8 cellular contexts compared by ENCODE assay signal in the genomic region with DNA sequence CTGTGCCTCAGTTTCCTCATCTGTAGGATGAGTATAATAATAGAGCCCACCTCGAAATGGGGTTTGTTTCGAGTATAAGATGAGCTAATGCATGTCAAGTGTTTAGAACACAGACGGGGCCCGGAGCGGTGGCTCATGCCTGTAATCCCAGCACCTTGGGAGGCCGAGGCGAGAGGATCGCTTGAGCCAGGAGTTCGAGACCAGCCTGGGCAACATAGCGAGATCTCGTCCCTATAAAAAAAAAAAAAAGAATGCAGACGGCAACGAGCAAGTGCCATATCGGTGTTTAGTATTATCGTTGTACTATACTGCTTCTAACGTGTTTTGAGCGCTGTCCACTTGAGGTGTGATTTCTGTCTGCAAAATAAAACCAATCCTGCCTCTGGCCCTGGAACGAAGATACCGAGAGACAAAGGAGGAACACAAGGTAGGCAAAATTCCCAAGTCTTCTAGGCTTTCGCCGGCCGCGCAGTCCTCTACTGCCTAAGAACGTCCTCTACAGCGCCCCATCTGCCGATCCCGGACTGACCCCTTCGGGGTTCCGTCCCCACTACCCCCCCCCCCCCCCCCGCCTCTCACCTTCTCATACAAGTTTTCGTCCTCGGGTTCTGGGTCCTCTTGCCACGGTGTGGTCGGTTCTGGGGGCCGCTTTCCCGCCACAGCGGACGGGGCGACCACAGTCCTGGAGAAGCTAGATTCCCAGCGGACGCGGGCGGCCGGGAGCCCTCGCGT. TPM values are rescaled to one million over a fixed set of nuclear protein-coding genes. Genes with fewer than 3 reads are reported as not detected.
DNase-seq lines count a peak whose midpoint lies in the region; ATAC-seq and TF ChIP-seq lines count a peak whose summit lies in the region.

No MANE protein-coding gene starts in this region.

- intact Hi-C loops in Calu3 (cut with micrococcal nuclease; ENCODE audit: unreplicated experiment), result no loop called here
- intact Hi-C loops in naive thymus-derived CD4-positive, alpha-beta T cell (cut with micrococcal nuclease), result loop anchor here (1.0 to 10.0 kb wide), 10 partner anchors 15 to 881 kb away; partner anchors contain the start of genes RP2 (in 2 of the 2), ZNF674 (in 2 of the 2), CDK16 (in 1 of the 2) and USP11 (in 1 of the 2)

- H3K9me3 ChIP-seq in naive thymus-derived CD4-positive, alpha-beta T cell (ENCODE audit: control insufficient read depth in 2 of 3, low read length in 3 of 3), result no peaks in the 10 kb centered on the region

- H3K4me1 ChIP-seq in naive thymus-derived CD4-positive, alpha-beta T cell (ENCODE audit: control insufficient read depth in 2 of 2, insufficient read depth in 2 of 2, low read length in 2 of 2), result peaks cover 6 to 12% of the 10 kb centered on the region in 2 donors

- no peaks in the 10 kb centered on the region for H3K27me3 Mint-ChIP-seq in Calu3 (ENCODE audit: unreplicated experiment)
- no peaks in the 10 kb centered on the region for H3K27me3 Mint-ChIP-seq in IgD-negative memory B cell
- H3K27me3 Mint-ChIP-seq in naive thymus-derived CD4-positive, alpha-beta T cell, result no peaks in the 10 kb centered on the region

- H3K27me3 ChIP-seq in naive thymus-derived CD4-positive, alpha-beta T cell (ENCODE audit: control insufficient read depth in 2 of 2, insufficient read depth in 2 of 2, low read length in 2 of 2), result no peaks in the 10 kb centered on the region

- peak; percentile 2 for ATAC-seq in GM19438 (IDR thresholded peaks at IDR 0.05; ENCODE audit: low read depth, unreplicated experiment)
- ATAC-seq in naive thymus-derived CD4-positive, alpha-beta T cell, result peak; percentile 10

- H3K27ac Mint-ChIP-seq in Calu3 (ENCODE audit: unreplicated experiment) (peak overlapping the region; percentile 100), IgD-negative memory B cell (peak overlapping the region; percentile 96 to 99 (median 98))
- H3K27ac Mint-ChIP-seq in naive thymus-derived CD4-positive, alpha-beta T cell, result peak overlapping the region; percentile 93 to 99 (median 96)

- CTCF ChIA-PET in Calu3 (lab: Charles Lee), result interaction anchor here (1.0 to 1.4 kb wide), 4 partner anchors 9 to 379 kb away, joined by 4 to 15 read pairs (median 6); no protein-coding TSS in a partner anchor
- CTCF ChIA-PET in naive thymus-derived CD4-positive, alpha-beta T cell (lab: Charles Lee), result interaction anchor here (1.2 to 1.8 kb wide), 2 partner anchors 16 to 47 kb away, joined by 3 to 4 read pairs; no protein-coding TSS in a partner anchor

- POLR2A ChIA-PET in naive thymus-derived CD4-positive, alpha-beta T cell (lab: Charles Lee), result interaction anchor here (1.2 to 2.8 kb wide), 10 partner anchors 9 to 877 kb away, joined by 3 to 33 read pairs (median 4); partner anchors contain the start of genes CDK16 and USP11

- H3K4me3 ChIP-seq in WI38 (ENCODE audit: low read depth, low read length) (peak overlapping the region; percentile 65), fibroblast of mammary gland (ENCODE audit: control insufficient read depth, low read depth, low read length) (peak overlapping the region; percentile 80)
- peak overlapping the region; percentile 77 for H3K4me3 ChIP-seq in naive thymus-derived CD4-positive, alpha-beta T cell (ENCODE audit: low read length)

- TF ChIP-seq CTCF in Calu3 (IDR thresholded peaks at IDR 0.05; ENCODE audit: unreplicated experiment) (no peak), WI38 (IDR thresholded peaks at IDR 0.05; ENCODE audit: low read depth, low read length) (no peak), fibroblast of mammary gland (conservative IDR thresholded peaks at IDR 0.05; ENCODE audit: control insufficient read depth, insufficient read depth, low read depth, low read length) (no peak)

- TSS peak; percentile 81 for BruUV-seq in Calu3 (replicated peaks; lab: Mats Ljungman, UMichigan)

- no peaks in the 10 kb centered on the region for H3K9me3 Mint-ChIP-seq in Calu3 (ENCODE audit: low read depth, unreplicated experiment)
- H3K9me3 Mint-ChIP-seq in IgD-negative memory B cell, result peaks cover 0 to 2% (median 0%) of the 10 kb centered on the region in 3 donors
- H3K9me3 Mint-ChIP-seq in naive thymus-derived CD4-positive, alpha-beta T cell, result peaks cover 0 to 6% (median 0%) of the 10 kb centered on the region in 11 donors

- H3K36me3 Mint-ChIP-seq in Calu3 (ENCODE audit: insufficient read depth, unreplicated experiment), result peaks cover 62% of the 10 kb centered on the region
- H3K36me3 Mint-ChIP-seq in IgD-negative memory B cell, result peaks cover 2% of the 10 kb centered on the region
- H3K36me3 Mint-ChIP-seq in naive thymus-derived CD4-positive, alpha-beta T cell, result peaks cover 0 to 31% (median 28%) of the 10 kb centered on the region in 5 donors

- H3K36me3 ChIP-seq in naive thymus-derived CD4-positive, alpha-beta T cell (ENCODE audit: control insufficient read depth in 2 of 3, insufficient read depth in 3 of 3, low read length in 3 of 3), result peaks cover 0 to 25% (median 0%) of the 10 kb centered on the region in 3 experiments

- peak; percentile 17 for DNase-seq in Calu3
- peak; percentile 33 for DNase-seq in fibroblast of mammary gland (ENCODE audit: low read depth)
- DNase-seq in naive thymus-derived CD4-positive, alpha-beta T cell, result no peak
- DNase-seq in islet precursor cell, result no peak
- DNase-seq in OCI-M2 (lab: John Stamatoyannopoulos, UW; ENCODE audit: unreplicated experiment), result no peak

- peak overlapping the region; percentile 94 for H3K27ac ChIP-seq in naive thymus-derived CD4-positive, alpha-beta T cell (ENCODE audit: low read depth, low read length)

- peaks cover 9% of the 10 kb centered on the region for H3K4me1 Mint-ChIP-seq in Calu3 (ENCODE audit: low read depth, unreplicated experiment)
- H3K4me1 Mint-ChIP-seq in IgD-negative memory B cell, result peaks cover 4 to 18% (median 10%) of the 10 kb centered on the region in 3 donors
- peaks cover 6 to 42% (median 26%) of the 10 kb centered on the region in 7 donors for H3K4me1 Mint-ChIP-seq in naive thymus-derived CD4-positive, alpha-beta T cell

- H3K4me3 Mint-ChIP-seq in Calu3 (ENCODE audit: low read depth, unreplicated experiment), result peak overlapping the region; percentile 100
- H3K4me3 Mint-ChIP-seq in IgD-negative memory B cell, result peak overlapping the region; percentile 91 to 99 (median 97)
- peak overlapping the region; percentile 92 to 99 (median 96) for H3K4me3 Mint-ChIP-seq in naive thymus-derived CD4-positive, alpha-beta T cell

RNA-seq across cellular contexts. Expression of gene NDUFB11, which starts 0.4 kb away (rescaled TPM):
- 102 TPM in 2 replicates for total RNA-seq in Calu3 (2022)
- polyA plus RNA-seq in IgD-negative memory B cell, result 197 TPM
- total RNA-seq in naive thymus-derived CD4-positive, alpha-beta T cell, result 10 to 100 TPM; 51.3 to 92.5 (median 55.2) TPM
- 100 to 1,000 TPM; 152 to 162 TPM for polyA plus RNA-seq in naive thymus-derived CD4-positive, alpha-beta T cell

RNA-seq across cellular contexts. Expression of gene RBM10, which starts 1.0 kb away (rescaled TPM):
- total RNA-seq in Calu3 (2022), result 47.2 and 49.4 TPM in 2 replicates
- 36.0 TPM for polyA plus RNA-seq in IgD-negative memory B cell
- total RNA-seq in naive thymus-derived CD4-positive, alpha-beta T cell, result 10 to 100 TPM; 31.8 to 55.6 (median 47.6) TPM
- polyA plus RNA-seq in naive thymus-derived CD4-positive, alpha-beta T cell, result 10 to 100 TPM; 24.6 to 36.4 TPM

RNA-seq across cellular contexts. Expression of gene UBA1, which starts 49.6 kb away (rescaled TPM):
- 234 and 240 TPM in 2 replicates for total RNA-seq in Calu3 (2022)
- 190 TPM for polyA plus RNA-seq in IgD-negative memory B cell
- 100 to 1,000 TPM in 4 of 5 experiments, 10 to 100 TPM in 1; 98.0 to 183 (median 118) TPM for total RNA-seq in naive thymus-derived CD4-positive, alpha-beta T cell
- 100 to 1,000 TPM; 145 to 187 TPM for polyA plus RNA-seq in naive thymus-derived CD4-positive, alpha-beta T cell

Comparison
In these comparisons a context has a peak if more than half of its experiments do, and no peak if none do; other contexts are left out.
1. DNase-seq: peak in Calu3 (single experiment) and fibroblast of mammary gland (single experiment); none in naive thymus-derived CD4-positive, alpha-beta T cell (0 of 9), islet precursor cell (single experiment) and OCI-M2 (single experiment).
2. Peak in every context shown above with its lines, with median percentiles within 50 percentile points of each other: H3K27ac Mint-ChIP-seq, H3K4me3 Mint-ChIP-seq and H3K4me3 ChIP-seq.